Comparison of ENCODE assay signal across 8 cellular contexts in genomic region chr19:38402967-38403674, GRCh38. TPM values are rescaled to one million over a fixed set of nuclear protein-coding genes. Genes with fewer than 3 reads are reported as not detected.
DNase-seq lines count a peak whose midpoint lies in the region; ATAC-seq and TF ChIP-seq lines count a peak whose summit lies in the region.

Gene FAM98C (plus strand): TSS chr19:38403093. CDS start chr19:38403154, 61 bp downstream.

- H3K27ac Mint-ChIP-seq in CD4-positive, alpha-beta memory T cell: peak within 1 kb of the TSS; percentile 88 to 97 (median 96)
- peak within 1 kb of the TSS; percentile 92 for H3K27ac Mint-ChIP-seq in activated CD4-positive, alpha-beta memory T cell treated with anti-CD3 and anti-CD28 coated beads, Interleukin-2, amount 10 ng/mL, durations not matched to agents 7 days and 5 days

- no peaks in the 10 kb centered on the region for H3K9me3 ChIP-seq in CD4-positive, alpha-beta memory T cell (ENCODE audit: control insufficient read depth in 1 of 2, low read length in 2 of 2)
- no peaks in the 10 kb centered on the region for H3K9me3 ChIP-seq in lung (ENCODE audit: control insufficient read depth in 2 of 2, insufficient read depth in 1 of 2, low read length in 1 of 2)

- CTCF ChIA-PET in CD4-positive, alpha-beta memory T cell (lab: Charles Lee; ENCODE audit: partially characterized antibody): interaction anchor here (0.6 to 4.1 kb wide), 60 partner anchors 9 to 676 kb away, joined by 3 to 47 read pairs (median 5); partner anchors contain the start of genes ACTN4, ECH1, EIF3K and GGN
- CTCF ChIA-PET in activated CD4-positive, alpha-beta memory T cell treated with anti-CD3 and anti-CD28 coated beads, Interleukin-2, amount 10 ng/mL, durations not matched to agents 7 days and 5 days (lab: Charles Lee): interaction anchor here (0.5 to 3.8 kb wide), 78 partner anchors 9 to 549 kb away, joined by 3 to 60 read pairs (median 4); partner anchors contain the start of genes ACTN4, CATSPERG, ECH1 and EIF3K

- H3K27me3 ChIP-seq in CD4-positive, alpha-beta memory T cell (ENCODE audit: insufficient read depth, low read length): no peaks in the 10 kb centered on the region
- peaks cover 6% of the 10 kb centered on the region for H3K27me3 ChIP-seq in lung (ENCODE audit: control insufficient read depth, insufficient read depth)

- POLR2A ChIA-PET in CD4-positive, alpha-beta memory T cell (lab: Charles Lee; ENCODE audit: partially characterized antibody): interaction anchor here (0.6 to 4.5 kb wide), 42 partner anchors 9 to 987 kb away, joined by 3 to 77 read pairs (median 5); partner anchors contain the start of genes ACTN4, CATSPERG, ECH1 and EIF3K
- POLR2A ChIA-PET in activated CD4-positive, alpha-beta memory T cell treated with anti-CD3 and anti-CD28 coated beads, Interleukin-2, amount 10 ng/mL, durations not matched to agents 7 days and 5 days (lab: Charles Lee): interaction anchor here (0.6 to 4.2 kb wide), 26 partner anchors 9 to 924 kb away, joined by 3 to 35 read pairs (median 6); partner anchors contain the start of genes ACTN4, CATSPERG, EIF3K and GGN

- intact Hi-C loops in CD4-positive, alpha-beta memory T cell (cut with micrococcal nuclease): loop anchor here (1.0 to 5.0 kb wide), 11 partner anchors 15 to 549 kb away; partner anchors contain the start of genes CATSPERG, EIF3K, GGN and MRPS12

- H3K27ac ChIP-seq in CD4-positive, alpha-beta memory T cell (ENCODE audit: low read depth, low read length): peak within 1 kb of the TSS; percentile 77
- peak within 1 kb of the TSS; percentile 14 to 75 for H3K27ac ChIP-seq in lung (ENCODE audit: low read depth in 1 of 2, low read length in 1 of 2)

- peak; percentile 97 for TF ChIP-seq CTCF in lung (IDR thresholded peaks at IDR 0.05; ENCODE audit: control extremely low read depth, extremely low read depth)

- H3K4me3 ChIP-seq in CD4-positive, alpha-beta memory T cell (ENCODE audit: low read length in 2 of 2): peak within 1 kb of the TSS; percentile 52 to 94
- peak within 1 kb of the TSS; percentile 68 for H3K4me3 ChIP-seq in lung

- H3K4me3 Mint-ChIP-seq in CD4-positive, alpha-beta memory T cell: peak within 1 kb of the TSS; percentile 89 to 95 (median 90)
- peak within 1 kb of the TSS; percentile 93 for H3K4me3 Mint-ChIP-seq in activated CD4-positive, alpha-beta memory T cell treated with anti-CD3 and anti-CD28 coated beads, Interleukin-2, amount 10 ng/mL, durations not matched to agents 7 days and 5 days

- ATAC-seq in GM19452 (IDR thresholded peaks at IDR 0.05; ENCODE audit: unreplicated experiment): peak; percentile 94
- ATAC-seq in lung (ENCODE audit: insufficient read depth, low FRiP score): peak; percentile 99

- WGBS in lung, 2 donors: 0% methylated on average over 72 to 82 of the region's 82 CpGs

- peak; percentile 97 to 99 (median 98) for DNase-seq in CD4-positive, alpha-beta memory T cell
- DNase-seq in HK-2 (ENCODE audit: unreplicated experiment): peak; percentile 99
- DNase-seq in NCI-H82 treated with DMSO at 0.1 percent for 48 hours (lab: John Stamatoyannopoulos, UW; ENCODE audit: unreplicated experiment): peak; percentile 93
- DNase-seq in activated CD4-positive, alpha-beta memory T cell treated with anti-CD3 and anti-CD28 coated beads, Interleukin-2, amount 10 ng/mL, durations not matched to agents 7 days and 5 days: peak; percentile 98
- DNase-seq in ecto neural progenitor cell (ENCODE audit: low spot score): peak; percentile 99
- DNase-seq in lung (ENCODE audit: low spot score): peak; percentile 96
- peak; percentile 96 to 98 (median 97) for DNase-seq in stimulated activated CD4-positive, alpha-beta T cell treated with anti-CD3 and anti-CD28 coated beads, TNF-alpha, amount 100 ng/mL, for 4 hours (ENCODE audit: low read depth in 3 of 3)

- peaks cover 15% of the 10 kb centered on the region for H3K4me1 ChIP-seq in CD4-positive, alpha-beta memory T cell (ENCODE audit: insufficient read depth, low read length)
- H3K4me1 ChIP-seq in lung (ENCODE audit: control insufficient read depth in 2 of 2, insufficient read depth in 2 of 2, low read length in 2 of 2): peaks cover 0 to 2% of the 10 kb centered on the region in 2 donors

- H3K36me3 ChIP-seq in CD4-positive, alpha-beta memory T cell (ENCODE audit: insufficient read depth, low read length): peaks cover 4% of the 10 kb centered on the region
- peaks cover 0 to 14% of the 10 kb centered on the region in 2 donors for H3K36me3 ChIP-seq in lung (ENCODE audit: control insufficient read depth in 2 of 2, insufficient read depth in 2 of 2, low read length in 2 of 2)

- no peaks in the 10 kb centered on the region for H3K9me3 Mint-ChIP-seq in CD4-positive, alpha-beta memory T cell
- H3K9me3 Mint-ChIP-seq in activated CD4-positive, alpha-beta memory T cell treated with anti-CD3 and anti-CD28 coated beads, Interleukin-2, amount 10 ng/mL, durations not matched to agents 7 days and 5 days: no peaks in the 10 kb centered on the region

- H3K36me3 Mint-ChIP-seq in CD4-positive, alpha-beta memory T cell: peaks cover 5 to 14% of the 10 kb centered on the region in 2 donors
- H3K36me3 Mint-ChIP-seq in activated CD4-positive, alpha-beta memory T cell treated with anti-CD3 and anti-CD28 coated beads, Interleukin-2, amount 10 ng/mL, durations not matched to agents 7 days and 5 days (ENCODE audit: low read depth): peaks cover 16% of the 10 kb centered on the region

- H3K4me1 Mint-ChIP-seq in CD4-positive, alpha-beta memory T cell: peaks cover 2 to 17% (median 13%) of the 10 kb centered on the region in 4 donors
- peaks cover 26% of the 10 kb centered on the region for H3K4me1 Mint-ChIP-seq in activated CD4-positive, alpha-beta memory T cell treated with anti-CD3 and anti-CD28 coated beads, Interleukin-2, amount 10 ng/mL, durations not matched to agents 7 days and 5 days

- no peaks in the 10 kb centered on the region for H3K27me3 Mint-ChIP-seq in CD4-positive, alpha-beta memory T cell
- peaks cover 6% of the 10 kb centered on the region for H3K27me3 Mint-ChIP-seq in activated CD4-positive, alpha-beta memory T cell treated with anti-CD3 and anti-CD28 coated beads, Interleukin-2, amount 10 ng/mL, durations not matched to agents 7 days and 5 days

RNA-seq across cellular contexts. Expression of gene FAM98C, which starts in this region (rescaled TPM):
- 10 to 100 TPM; 53.1 to 53.8 TPM for total RNA-seq in CD4-positive, alpha-beta memory T cell
- polyA plus RNA-seq in CD4-positive, alpha-beta memory T cell: 10 to 100 TPM; 18.2 to 22.2 TPM
- 10 to 100 TPM; 34.7 to 36.5 TPM for total RNA-seq in activated CD4-positive, alpha-beta memory T cell treated with anti-CD3 and anti-CD28 coated beads, Interleukin-2, amount 10 ng/mL, durations not matched to agents 7 days and 5 days
- 10 to 100 TPM; 13.1 to 22.0 TPM for total RNA-seq in lung
- polyA plus RNA-seq in lung: 10 to 100 TPM; 19.8 to 20.6 TPM

Comparison
In these comparisons a context has a peak if more than half of its experiments do, and no peak if none do; other contexts are left out.
1. Peak in every context shown above with its lines: DNase-seq, ATAC-seq, H3K4me3 ChIP-seq and H3K27ac ChIP-seq.